Comparison of ENCODE assay signal across 24 cellular contexts in the genomic region with DNA sequence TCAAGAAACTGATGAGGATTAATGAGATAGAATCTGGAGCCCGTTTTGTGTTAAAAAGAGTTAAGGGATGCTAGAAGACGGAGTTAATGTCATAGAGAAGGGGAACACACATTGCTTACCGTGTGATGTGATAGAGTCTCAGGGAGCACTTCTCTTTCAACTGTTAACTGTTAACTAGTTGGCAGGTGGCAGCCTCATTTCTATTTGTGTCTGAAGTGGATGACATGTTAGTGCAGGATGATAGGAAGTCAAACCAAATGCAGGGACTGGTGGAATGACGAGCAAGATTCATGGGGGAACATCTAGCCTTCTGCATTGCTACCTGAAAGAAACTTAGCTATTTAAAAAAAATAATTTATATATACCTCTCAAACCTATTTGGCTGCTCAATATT.
"Had no signal": no experiment of that assay in that cellular context is flagged by ENCODE, and none has a peak within 500 bp of the region (broad histone marks: within the 10 kb centered on the region; RNA-seq: fewer than 3 reads in every experiment).

No MANE protein-coding gene starts in this region.

- H3K27me3 ChIP-seq: colonic mucosa, foreskin keratinocyte, stomach, vagina had no signal

- H3K36me3 Mint-ChIP-seq: brain had no signal

- ATAC-seq: activated naive CD8-positive, alpha-beta T cell treated with anti-CD3 and anti-CD28 coated beads, Interleukin-2, amount 50 U/mL, for 24 hours; foreskin keratinocyte; mucosa of descending colon; naive thymus-derived CD4-positive, alpha-beta T cell; psoas muscle; sciatic nerve; stimulated activated effector memory CD8-positive, alpha-beta T cell treated with anti-CD3 and anti-CD28 coated beads, Interleukin-12 subunit alpha, Interleukin-12 subunit beta, amount 100 ng/mL, for 72 hours had no signal

- DNase-seq: activated CD4-positive, alpha-beta T cell treated with anti-CD3 and anti-CD28 coated beads, Interleukin-2, amount 50 U/mL, for 1 hour; activated CD8-positive, alpha-beta memory T cell treated with anti-CD3 and anti-CD28 coated beads for 24 hours; activated CD8-positive, alpha-beta memory T cell treated with anti-CD3 and anti-CD28 coated beads, Interleukin-2, amount 50 U/mL, for 48 hours; activated effector memory CD4-positive, alpha-beta T cell treated with Interleukin-2 at 50 U/mL for 16 hours; activated naive CD4-positive, alpha-beta T cell treated with anti-CD3 and anti-CD28 coated beads, Interleukin-2, amount 10 ng/mL, durations not matched to agents 7 days and 5 days; activated naive CD8-positive, alpha-beta T cell treated with anti-CD3 and anti-CD28 coated beads, Interleukin-2, amount 50 U/mL, for 24 hours; activated T-cell treated with anti-CD3 and anti-CD28 coated beads, Interleukin-2, amount 50 U/mL, for 48 hours; anterior cingulate cortex; colonic mucosa; foreskin keratinocyte; kidney; mesenchymal stem cell; mucosa of descending colon; naive thymus-derived CD4-positive, alpha-beta T cell; psoas muscle; stimulated activated CD4-positive, alpha-beta T cell treated with anti-CD3 and anti-CD28 coated beads, Interleukin-4, amount 100 ng/mL, for 24 hours; stomach; trophoblast cell had no signal

- H3K9me3 Mint-ChIP-seq: activated naive CD4-positive, alpha-beta T cell treated with anti-CD3 and anti-CD28 coated beads, Interleukin-2, amount 10 ng/mL, durations not matched to agents 7 days and 5 days; activated naive CD8-positive, alpha-beta T cell treated with anti-CD3 and anti-CD28 coated beads, Interleukin-2, amount 50 U/mL, for 24 hours; brain; central memory CD8-positive, alpha-beta T cell; stimulated activated effector memory CD8-positive, alpha-beta T cell treated with anti-CD3 and anti-CD28 coated beads, Interleukin-12 subunit alpha, Interleukin-12 subunit beta, amount 100 ng/mL, for 72 hours had no signal

- H3K36me3 ChIP-seq: colonic mucosa, stomach, vagina had no signal

- H3K27ac ChIP-seq: colonic mucosa, foreskin keratinocyte, psoas muscle, stomach, vagina had no signal

- H3K4me3 ChIP-seq: colonic mucosa, mucosa of descending colon, psoas muscle, smooth muscle cell, stomach, vagina had no signal

- H3K27ac Mint-ChIP-seq: activated naive CD4-positive, alpha-beta T cell treated with anti-CD3 and anti-CD28 coated beads, Interleukin-2, amount 10 ng/mL, durations not matched to agents 7 days and 5 days; activated naive CD8-positive, alpha-beta T cell treated with anti-CD3 and anti-CD28 coated beads, Interleukin-2, amount 50 U/mL, for 24 hours; brain; naive thymus-derived CD4-positive, alpha-beta T cell; stimulated activated effector memory CD8-positive, alpha-beta T cell treated with anti-CD3 and anti-CD28 coated beads, Interleukin-12 subunit alpha, Interleukin-12 subunit beta, amount 100 ng/mL, for 72 hours had no signal

- H3K4me1 ChIP-seq: colonic mucosa, foreskin keratinocyte, psoas muscle, stomach, vagina had no signal

- H3K9me3 ChIP-seq: colonic mucosa, mucosa of descending colon, psoas muscle, stomach, vagina had no signal

- H3K4me2 ChIP-seq: smooth muscle cell had no signal

- H3K4me3 Mint-ChIP-seq: activated naive CD4-positive, alpha-beta T cell treated with anti-CD3 and anti-CD28 coated beads, Interleukin-2, amount 10 ng/mL, durations not matched to agents 7 days and 5 days; activated naive CD8-positive, alpha-beta T cell treated with anti-CD3 and anti-CD28 coated beads, Interleukin-2, amount 50 U/mL, for 24 hours; brain; central memory CD8-positive, alpha-beta T cell; naive thymus-derived CD4-positive, alpha-beta T cell; stimulated activated effector memory CD8-positive, alpha-beta T cell treated with anti-CD3 and anti-CD28 coated beads, Interleukin-12 subunit alpha, Interleukin-12 subunit beta, amount 100 ng/mL, for 72 hours had no signal
